Comparison of ENCODE assay signal across 25 cellular contexts in genomic region chr9:132725306-132725705, GRCh38.
"Had no signal": no experiment of that assay in that cellular context is flagged by ENCODE, and none has a peak within 500 bp of the region (broad histone marks: within the 10 kb centered on the region; RNA-seq: fewer than 3 reads in every experiment).

No MANE protein-coding gene starts in this region.

- H3K27ac ChIP-seq: coronary artery, dorsolateral prefrontal cortex, epithelial cell of prostate, esophagus squamous epithelium, gastrocnemius medialis, heart right ventricle, left lung, lower lobe of right lung had no signal

- H3K36me3 ChIP-seq: esophagus squamous epithelium, gastrocnemius medialis, heart right ventricle, left lung, lower lobe of right lung had no signal

- FAIRE-seq: colon, endometrium, islet of Langerhans, keratinocyte had no signal

- H3K4me3 ChIP-seq: coronary artery, dorsolateral prefrontal cortex, esophagus squamous epithelium, gastrocnemius medialis, heart right ventricle, left lung, lower lobe of right lung had no signal

- ATAC-seq: esophagus mucosa, gastrocnemius medialis, heart right ventricle, left cardiac atrium, left lung, left ventricle myocardium superior, lower lobe of right lung had no signal

- H3K4me1 ChIP-seq: gastrocnemius medialis, heart right ventricle, left lung, lower lobe of right lung had no signal

- H3K9me3 ChIP-seq: esophagus squamous epithelium, gastrocnemius medialis, heart right ventricle, left lung, lower lobe of right lung had no signal

- DNase-seq: dermis blood vessel endothelial cell; dorsolateral prefrontal cortex; effector CD4-positive, alpha-beta T cell; effector memory CD4-positive, alpha-beta T cell; erythroblast; esophagus squamous epithelium; foreskin fibroblast; foreskin melanocyte; gastrocnemius medialis; glutamatergic neuron; heart right ventricle; hippocampal formation; left cardiac atrium; left ventricle myocardium superior; lower lobe of right lung; mesenchymal stem cell; midbrain had no signal
